Comparison of ENCODE assay signal across 1 cellular context in genomic region chr2:189783927-189784867, GRCh38.
TF ChIP-seq lines count a peak whose summit lies in the region.

Gene ORMDL1, minus strand, starts transcription at chr2:189784339. Its CDS starts 1,744 bp downstream, at chr2:189782595.
Gene PMS1, plus strand, starts transcription at chr2:189784450. Its CDS starts 7,360 bp downstream, at chr2:189791810.

TF ChIP-seq in K562, 482 proteins besides CTCF, POLR2A, EP300 and RAD21 (continued from another document and continues in another):
- TF ChIP-seq CHD7 (IDR thresholded peaks at IDR 0.05; ENCODE audit: low read depth, low read length) (no peak), TAF15 (IDR thresholded peaks at IDR 0.05; ENCODE audit: low read depth, low read length) (peak; percentile 97; the same call in 1 of the 2 replicates), ASH1L (IDR thresholded peaks at IDR 0.05; ENCODE audit: borderline replicate concordance, low read depth, partially characterized antibody) (no peak), TEAD1 (CRISPR knock-in tag; IDR thresholded peaks at IDR 0.05) (0 out of 4 replicates have a peak, but pooled peaks of 1 of the 2 experiments have one; percentile 30), SAFB (IDR thresholded peaks at IDR 0.05; ENCODE audit: borderline replicate concordance, low read depth, low read length) (0 out of 2 replicates have a peak, but pooled peaks have one; percentile 24), MAFG (tag; conservative IDR thresholded peaks at IDR 0.05) (no peak), COPS2 (conservative IDR thresholded peaks at IDR 0.05) (no peak), SMARCE1 (IDR thresholded peaks at IDR 0.05) (no peak), PTTG1 (tag; IDR thresholded peaks at IDR 0.05; ENCODE audit: low read depth) (no peak), FOXJ3 (CRISPR knock-in tag; IDR thresholded peaks at IDR 0.05) (no peak), CREB1 (IDR thresholded peaks at IDR 0.05) (peak; percentile 37; the same call in 1 of the 2 replicates), CREB1 (CRISPR knock-in tag; IDR thresholded peaks at IDR 0.05) (peak; percentile 78), ESRRA (IDR thresholded peaks at IDR 0.05; ENCODE audit: borderline replicate concordance, low read depth) (peak; percentile 38; the same call in 1 of the 2 replicates), POLR2G (IDR thresholded peaks at IDR 0.05; ENCODE audit: low read depth, low read length) (peak; percentile 98), ZNF589 (CRISPR knock-in tag; IDR thresholded peaks at IDR 0.05; ENCODE audit: low read depth) (0 out of 2 replicates have a peak, but pooled peaks have one; percentile 20), MYC (IDR thresholded peaks at IDR 0.05; ENCODE audit: low read depth, low read length) (peak; percentile 72), MYC (CRISPR knock-in tag; IDR thresholded peaks at IDR 0.05; ENCODE audit: borderline replicate concordance, low read depth) (no peak), ZNF24 (IDR thresholded peaks at IDR 0.05) (peak; percentile 99), ZNF561 (CRISPR knock-in tag; conservative IDR thresholded peaks at IDR 0.05) (no peak), ZNF217 (CRISPR knock-in tag; IDR thresholded peaks at IDR 0.05) (no peak), ELF1 (tag; IDR thresholded peaks at IDR 0.05) (0 out of 2 replicates have a peak, but pooled peaks have one; percentile 24), HEY1 (CRISPR knock-in tag; IDR thresholded peaks at IDR 0.05; ENCODE audit: borderline replicate concordance) (no peak), PKNOX1 (IDR thresholded peaks at IDR 0.05) (peak; percentile 99), ZBTB33 (CRISPR knock-in tag; IDR thresholded peaks at IDR 0.05) (0 out of 2 replicates have a peak, but pooled peaks have one; percentile 26), AFF1 (IDR thresholded peaks at IDR 0.05; ENCODE audit: low read depth in 1 of 2, partially characterized antibody in 2 of 2) (no peak), ZBTB2 (IDR thresholded peaks at IDR 0.05) (peak; percentile 75), ZFP1 (CRISPR knock-in tag; IDR thresholded peaks at IDR 0.05) (no peak), NR2C1 (IDR thresholded peaks at IDR 0.05) (peak; percentile 51; the same call in 1 of the 2 replicates), NR2C1 (tag; IDR thresholded peaks at IDR 0.05) (peak; percentile 64), ELK3 (CRISPR knock-in tag; IDR thresholded peaks at IDR 0.05) (no peak), FOXM1 (IDR thresholded peaks at IDR 0.05; ENCODE audit: low read depth) (no peak), FOXM1 (CRISPR knock-in tag; IDR thresholded peaks at IDR 0.05; ENCODE audit: low read depth) (no peak), NKRF (IDR thresholded peaks at IDR 0.05; ENCODE audit: borderline replicate concordance) (peak; percentile 69; the same call in 1 of the 2 replicates), EZH2 (IDR thresholded peaks at IDR 0.05; ENCODE audit: borderline replicate concordance, low read depth, low read length) (no peak), RB1 (IDR thresholded peaks at IDR 0.05; ENCODE audit: low read depth) (peak; percentile 57; the same call in 1 of the 2 replicates), ZNF253 (CRISPR knock-in tag; conservative IDR thresholded peaks at IDR 0.05) (no peak), MBD2 (IDR thresholded peaks at IDR 0.05; ENCODE audit: borderline replicate concordance, low read depth) (peak; percentile 49)
